In the genomic region with DNA sequence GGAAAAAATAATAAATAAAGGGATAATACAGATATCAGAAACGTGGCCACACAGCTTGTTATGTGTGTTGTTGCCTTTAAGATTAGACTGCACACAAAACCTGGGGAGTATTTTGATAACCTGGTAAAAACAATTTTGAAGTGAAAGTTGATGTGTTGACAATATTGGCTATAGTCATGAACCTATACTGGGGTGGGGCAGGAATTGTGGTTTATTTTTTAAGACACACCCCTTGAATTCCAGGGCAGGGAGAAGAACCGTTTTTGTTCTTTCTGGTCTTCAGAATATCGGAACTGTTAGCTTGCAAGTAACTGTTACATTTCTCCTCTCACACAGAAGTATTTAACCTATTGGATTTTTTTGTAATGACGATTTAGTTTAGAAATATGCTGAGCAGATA, we compare ENCODE assay signal across 18 cellular contexts.
DNase-seq lines count a peak whose midpoint lies in the region; ATAC-seq, FAIRE-seq and TF ChIP-seq lines count a peak whose summit lies in the region.
"Had no signal": no experiment of that assay in that cellular context is flagged by ENCODE, and none has a peak within 500 bp of the region (broad histone marks: within the 10 kb centered on the region; RNA-seq: fewer than 3 reads in every experiment).

No MANE protein-coding gene starts in this region.

- H3K27me3 ChIP-seq in endothelial cell of umbilical vein (ENCODE audit: control insufficient read depth in 2 of 2, insufficient read depth in 2 of 2, low read length in 2 of 2), result no peaks in the 10 kb centered on the region
- H3K27me3 ChIP-seq: vagina had no signal

- H3K36me3 Mint-ChIP-seq in activated naive CD4-positive, alpha-beta T cell treated with anti-CD3 and anti-CD28 coated beads for 36 hours (ENCODE audit: low read depth), result no peaks in the 10 kb centered on the region
- H3K36me3 Mint-ChIP-seq in T-cell (no peaks in the 10 kb centered on the region), type B pancreatic cell (no peaks in the 10 kb centered on the region), endothelial cell (ENCODE audit: low read depth, unreplicated experiment) (peaks cover 4% of the 10 kb centered on the region)
- H3K36me3 Mint-ChIP-seq: brain had no signal

- no peak overlapping the region for H2AFZ ChIP-seq in endothelial cell of umbilical vein (ENCODE audit: low read depth, low read length)

- CTCF ChIA-PET in activated naive CD4-positive, alpha-beta T cell treated with anti-CD3 and anti-CD28 coated beads for 36 hours (lab: Charles Lee), result interaction anchor here (1.7 to 10.4 kb wide), 2 partner anchors 9 to 21 kb away, joined by 8 to 147 read pairs; no protein-coding TSS in a partner anchor
- CTCF ChIA-PET in T-cell (lab: Charles Lee), result interaction anchor here (0.6 to 2.0 kb wide), 5 partner anchors 16 to 138 kb away, joined by 3 to 12 read pairs (median 5); no protein-coding TSS in a partner anchor
- CTCF ChIA-PET in endothelial cell of umbilical vein (lab: Charles Lee), result interaction anchor here (1.5 to 10.3 kb wide), 2 partner anchors 19 to 22 kb away, joined by 6 to 166 read pairs; no protein-coding TSS in a partner anchor

- H3K4me2 ChIP-seq in endothelial cell of umbilical vein (ENCODE audit: insufficient read depth, low read length), result no peak overlapping the region

- no peaks in the 10 kb centered on the region for H3K27me3 Mint-ChIP-seq in activated naive CD4-positive, alpha-beta T cell treated with anti-CD3 and anti-CD28 coated beads for 36 hours (ENCODE audit: low read depth)
- no peaks in the 10 kb centered on the region for H3K27me3 Mint-ChIP-seq in T-cell
- H3K27me3 Mint-ChIP-seq in type B pancreatic cell, result no peaks in the 10 kb centered on the region
- peaks cover 12% of the 10 kb centered on the region for H3K27me3 Mint-ChIP-seq in endothelial cell (ENCODE audit: unreplicated experiment)
- H3K27me3 Mint-ChIP-seq: activated naive CD8-positive, alpha-beta T cell treated with anti-CD3 and anti-CD28 coated beads, Interleukin-2, amount 10 ng/mL, durations not matched to agents 7 days and 5 days; brain had no signal

- H3K4me3 ChIP-seq in endothelial cell of umbilical vein (replicated peaks in 1 of 3; ENCODE audit: insufficient read depth in 1 of 3, low read depth in 1 of 3, low read length in 3 of 3), result no peak overlapping the region
- H3K4me3 ChIP-seq: vagina had no signal

- H3K79me2 ChIP-seq in endothelial cell of umbilical vein (ENCODE audit: control insufficient read depth, insufficient read depth, low read length), result peaks cover 40% of the 10 kb centered on the region

- dilution Hi-C loops in endothelial cell of umbilical vein (cut with MboI; ENCODE audit: extremely low pct_ligation_motif_present, low sequenced_read_pairs), result no loop called here

- peaks cover 75% of the 10 kb centered on the region for H3K4me1 Mint-ChIP-seq in activated naive CD4-positive, alpha-beta T cell treated with anti-CD3 and anti-CD28 coated beads for 36 hours (ENCODE audit: low read depth)
- H3K4me1 Mint-ChIP-seq in T-cell (peaks cover 77 to 89% (median 87%) of the 10 kb centered on the region in 3 donors), type B pancreatic cell (ENCODE audit: unreplicated experiment) (peaks cover 60% of the 10 kb centered on the region), endothelial cell (ENCODE audit: unreplicated experiment) (peaks cover 54% of the 10 kb centered on the region)

- no peaks in the 10 kb centered on the region for H4K20me1 ChIP-seq in endothelial cell of umbilical vein (replicated peaks; ENCODE audit: control insufficient read depth, extremely low read depth, insufficient read depth, low read length)

- peak overlapping the region; percentile 34 for H3K27ac Mint-ChIP-seq in activated naive CD4-positive, alpha-beta T cell treated with anti-CD3 and anti-CD28 coated beads for 36 hours
- H3K27ac Mint-ChIP-seq in T-cell, result peak overlapping the region; percentile 87 to 93
- peak overlapping the region; percentile 88 for H3K27ac Mint-ChIP-seq in type B pancreatic cell
- no peak overlapping the region for H3K27ac Mint-ChIP-seq in endothelial cell (ENCODE audit: unreplicated experiment)

- peaks cover 45% of the 10 kb centered on the region for H3K4me1 ChIP-seq in endothelial cell of umbilical vein (ENCODE audit: control insufficient read depth, extremely low read depth, insufficient read depth, low read length)

- H3K36me3 ChIP-seq in endothelial cell of umbilical vein (ENCODE audit: control insufficient read depth in 2 of 2, extremely low read depth in 1 of 2, insufficient read depth in 2 of 2, low read length in 2 of 2), result no peaks in the 10 kb centered on the region
- H3K36me3 ChIP-seq: vagina had no signal

- intact Hi-C loops in activated naive CD4-positive, alpha-beta T cell treated with anti-CD3 and anti-CD28 coated beads for 36 hours (cut with micrococcal nuclease), result no loop called here
- intact Hi-C loops in endothelial cell of umbilical vein (cut with micrococcal nuclease), result no loop called here

- H3K27ac ChIP-seq in endothelial cell of umbilical vein (ENCODE audit: insufficient read depth, low read depth, low read length), result no peak overlapping the region
- H3K27ac ChIP-seq: epithelial cell of prostate, vagina had no signal

- no peak for DNase-seq in activated naive CD4-positive, alpha-beta T cell treated with anti-CD3 and anti-CD28 coated beads for 36 hours
- no peak for DNase-seq in activated naive CD4-positive, alpha-beta T cell treated with anti-CD3 and anti-CD28 coated beads, Interleukin-2, amount 50 U/mL, for 16 hours
- DNase-seq in T-cell (no peak), endothelial cell of umbilical vein (ENCODE audit: low read depth, low spot score) (no peak), type B pancreatic cell (ENCODE audit: extremely low spot score, unreplicated experiment) (no peak), DMS79 (lab: John Stamatoyannopoulos, UW) (no peak), endothelial cell (ENCODE audit: low spot score) (no peak)
- DNase-seq: activated naive CD8-positive, alpha-beta T cell treated with anti-CD3 and anti-CD28 coated beads, Interleukin-2, amount 10 ng/mL, durations not matched to agents 7 days and 5 days; left cardiac atrium; NCI-H526; SIG-M5; stimulated activated CD4-positive, alpha-beta T cell treated with anti-CD3 and anti-CD28 coated beads, Interleukin-4, amount 100 ng/mL, for 24 hours had no signal

- H3K9me3 ChIP-seq in endothelial cell of umbilical vein (replicated peaks; ENCODE audit: control insufficient read depth, insufficient read depth, low read length), result no peaks in the 10 kb centered on the region
- H3K9me3 ChIP-seq: vagina had no signal

- peak; percentile 57 for FAIRE-seq in endothelial cell of umbilical vein (lab: Jason Lieb, UNC)
- FAIRE-seq: GM12891, H1 had no signal

- no TSS peak for BruUV-seq in endothelial cell of umbilical vein (replicated peaks; lab: Mats Ljungman, UMichigan)

- TF ChIP-seq CTCF in endothelial cell of umbilical vein (IDR thresholded peaks at IDR 0.05; ENCODE audit: extremely low read depth in 1 of 2, insufficient read depth in 1 of 2, low read depth in 1 of 2, low read length in 2 of 2), result no peak
- TF ChIP-seq CTCF in type B pancreatic cell (conservative IDR thresholded peaks at IDR 0.05), result no peak
- no peak for TF ChIP-seq CTCF in endothelial cell (IDR thresholded peaks at IDR 0.05; ENCODE audit: unreplicated experiment)

- no peaks in the 10 kb centered on the region for H3K9me3 Mint-ChIP-seq in activated naive CD4-positive, alpha-beta T cell treated with anti-CD3 and anti-CD28 coated beads for 36 hours
- H3K9me3 Mint-ChIP-seq in T-cell, result no peaks in the 10 kb centered on the region
- H3K9me3 Mint-ChIP-seq in type B pancreatic cell, result no peaks in the 10 kb centered on the region
- H3K9me3 Mint-ChIP-seq in endothelial cell (ENCODE audit: unreplicated experiment), result no peaks in the 10 kb centered on the region
- H3K9me3 Mint-ChIP-seq: activated naive CD8-positive, alpha-beta T cell treated with anti-CD3 and anti-CD28 coated beads, Interleukin-2, amount 10 ng/mL, durations not matched to agents 7 days and 5 days; brain had no signal

- TF ChIP-seq POLR2A in endothelial cell of umbilical vein (IDR thresholded peaks at IDR 0.05; ENCODE audit: low read depth, low read length), result no peak

- ATAC-seq in T-cell (replicated peaks in 1 of 4), result no peak
- ATAC-seq in HG03095 (IDR thresholded peaks at IDR 0.05; ENCODE audit: unreplicated experiment), result no peak

- no peak overlapping the region for H3K4me3 Mint-ChIP-seq in activated naive CD4-positive, alpha-beta T cell treated with anti-CD3 and anti-CD28 coated beads for 36 hours
- H3K4me3 Mint-ChIP-seq in T-cell (peak overlapping the region; percentile 11 to 32 (median 26)), type B pancreatic cell (no peak overlapping the region), endothelial cell (ENCODE audit: unreplicated experiment) (no peak overlapping the region)
- H3K4me3 Mint-ChIP-seq: activated naive CD8-positive, alpha-beta T cell treated with anti-CD3 and anti-CD28 coated beads, Interleukin-2, amount 10 ng/mL, durations not matched to agents 7 days and 5 days; brain had no signal

- POLR2A ChIA-PET in T-cell (lab: Charles Lee) (no interaction called here), endothelial cell of umbilical vein (lab: Charles Lee) (interaction anchor here (3.1 kb wide), 1 partner anchor 22 kb away, joined by 12 read pairs; no protein-coding TSS in a partner anchor)

- H3K9me1 ChIP-seq in endothelial cell of umbilical vein (replicated peaks; ENCODE audit: control insufficient read depth, extremely low read depth, insufficient read depth, low read length), result no peaks in the 10 kb centered on the region

- H3K9ac ChIP-seq in endothelial cell of umbilical vein (replicated peaks; ENCODE audit: extremely low read depth, insufficient read depth, low read length), result no peak overlapping the region

TF ChIP-seq in endothelial cell of umbilical vein, 7 proteins besides CTCF, POLR2A, EP300 and RAD21:
- TF ChIP-seq MYC (IDR thresholded peaks at IDR 0.05; ENCODE audit: low read depth, low read length) (no peak), JUN (IDR thresholded peaks at IDR 0.05; ENCODE audit: borderline replicate concordance, insufficient read depth, insufficient read length, low read depth) (no peak), EZH2 (IDR thresholded peaks at IDR 0.05; ENCODE audit: borderline replicate concordance, low read depth, low read length, severe bottlenecking) (no peak), GATA2 (IDR thresholded peaks at IDR 0.05; ENCODE audit: insufficient read depth, insufficient read length, low read depth, low read length) (no peak), FOS (IDR thresholded peaks at IDR 0.05; ENCODE audit: borderline replicate concordance, insufficient read depth, low read length) (no peak), POLR2AphosphoS5 (IDR thresholded peaks at IDR 0.05; ENCODE audit: insufficient read depth, low read depth, low read length) (no peak)
- TF ChIP-seq, protein P1, sequence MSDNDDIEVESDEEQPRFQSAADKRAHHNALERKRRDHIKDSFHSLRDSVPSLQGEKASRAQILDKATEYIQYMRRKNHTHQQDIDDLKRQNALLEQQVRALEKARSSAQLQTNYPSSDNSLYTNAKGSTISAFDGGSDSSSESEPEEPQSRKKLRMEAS (IDR thresholded peaks at IDR 0.05; ENCODE audit: insufficient read depth, insufficient read length), result no peak

Comparison
In these comparisons a context has a peak if more than half of its experiments do, and no peak if none do; other contexts are left out.
1. H3K4me3 Mint-ChIP-seq: peak in T-cell (3 of 3); none in activated naive CD4-positive, alpha-beta T cell treated with anti-CD3 and anti-CD28 coated beads for 36 hours (single experiment), type B pancreatic cell (single experiment) and endothelial cell (single experiment).